ENCODE assay signal across 1 cellular context in genomic region chr11:10934293-10934850, GRCh38.
TF ChIP-seq lines count a peak whose summit lies in the region.

No MANE protein-coding gene starts in this region.

TF ChIP-seq in GM23338, 12 proteins besides CTCF, POLR2A, EP300 and RAD21 (continued from another document):
- TF ChIP-seq ZNF462 (CRISPR knock-in tag; IDR thresholded peaks at IDR 0.05) = no peak
- no peak for TF ChIP-seq NANOG (IDR thresholded peaks at IDR 0.05; ENCODE audit: borderline replicate concordance)
- TF ChIP-seq CREB1 (CRISPR knock-in tag; IDR thresholded peaks at IDR 0.05; ENCODE audit: low read depth) = no peak
- TF ChIP-seq ZNF331 (CRISPR knock-in tag; IDR thresholded peaks at IDR 0.05; ENCODE audit: low read depth) = no peak
TF ChIP-seq in GM23338: peak in this region for 0.
